In the genomic region with DNA sequence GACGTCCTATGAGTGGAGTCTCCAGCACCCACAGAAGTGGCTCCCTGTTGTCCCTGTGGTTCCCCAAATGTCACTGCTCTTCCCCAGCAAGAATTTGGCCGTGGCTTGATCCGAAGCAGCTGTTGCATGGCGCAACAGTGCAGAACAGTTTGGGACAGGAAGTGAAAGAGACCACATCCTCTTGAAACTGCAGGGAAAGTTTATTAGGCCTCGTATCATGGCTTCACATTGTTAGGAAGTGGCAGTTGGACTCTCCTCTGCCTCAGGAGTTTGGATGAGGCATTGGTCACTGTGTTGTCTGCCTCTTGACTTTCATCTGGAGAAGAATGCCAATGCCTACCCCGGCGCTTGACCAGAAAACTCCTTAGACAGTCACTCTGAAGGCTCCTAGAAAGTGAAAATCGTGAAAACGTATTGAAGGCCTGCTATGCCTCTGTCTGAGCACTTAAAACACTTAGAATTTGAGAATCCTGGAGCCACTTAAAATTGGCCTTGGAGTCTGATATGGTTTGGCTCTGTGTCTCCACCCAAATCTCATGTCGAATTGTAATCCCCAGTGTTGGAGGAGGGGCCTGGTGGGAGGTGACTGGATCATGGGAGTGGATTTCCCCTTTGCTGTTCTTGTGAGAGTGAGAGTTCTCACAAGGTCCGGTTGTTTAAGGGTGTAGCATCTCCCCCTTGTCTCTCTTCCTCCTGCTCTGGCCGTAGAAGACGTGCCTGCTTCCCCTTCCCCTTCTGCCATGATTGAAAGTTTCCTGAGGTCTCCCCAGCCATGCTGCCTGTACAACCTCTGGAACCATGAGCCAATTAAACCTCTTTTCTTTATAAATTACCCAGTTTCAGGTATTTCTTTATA, we compare ENCODE assay signal across 8 cellular contexts.
A peak's percentile ranks its signal among the peaks of the same experiment; 100 is the strongest.
DNase-seq lines count a peak whose midpoint lies in the region; ATAC-seq and TF ChIP-seq lines count a peak whose summit lies in the region.

No MANE protein-coding gene starts in this region.

- DNase-seq in stimulated activated CD4-positive, alpha-beta T cell treated with anti-CD3 and anti-CD28 coated beads, Interleukin-15, amount 100 ng/mL, for 24 hours = peak; percentile 16
- DNase-seq in stimulated activated CD4-positive, alpha-beta T cell treated with anti-CD3 and anti-CD28 coated beads, Interleukin-2, amount 100 ng/mL, for 24 hours = no peak
- DNase-seq in activated B cell treated with CpG ODN at 0.5 μM for 24 hours (peak; percentile 34), myocyte (ENCODE audit: low read depth) (peak; percentile 92), NCI-H226 (no peak), cerebellar nuclear complex (lab: John Stamatoyannopoulos, UW) (no peak)

- H3K4me3 Mint-ChIP-seq in activated B cell treated with CpG ODN at 0.5 μM for 24 hours = peak overlapping the region; percentile 70

- H3K4me1 Mint-ChIP-seq in activated B cell treated with CpG ODN at 0.5 μM for 24 hours = peaks cover 41% of the 10 kb centered on the region

- no peaks in the 10 kb centered on the region for H3K36me3 Mint-ChIP-seq in activated B cell treated with CpG ODN at 0.5 μM for 24 hours (ENCODE audit: low read depth)

- peak overlapping the region; percentile 88 for H3K27ac Mint-ChIP-seq in activated B cell treated with CpG ODN at 0.5 μM for 24 hours

- ATAC-seq in HG03196 (IDR thresholded peaks at IDR 0.05; ENCODE audit: unreplicated experiment) (peak; percentile 73), activated B cell treated with CpG ODN at 0.5 μM for 24 hours (ENCODE audit: low read depth) (peak; percentile 92), HG03439 (IDR thresholded peaks at IDR 0.05; ENCODE audit: unreplicated experiment) (no peak)

- peaks cover 2% of the 10 kb centered on the region for H3K9me3 Mint-ChIP-seq in activated B cell treated with CpG ODN at 0.5 μM for 24 hours

- CTCF ChIA-PET in activated B cell treated with CpG ODN at 0.5 μM for 24 hours (lab: Charles Lee) = no interaction called here

- intact Hi-C loops in activated B cell treated with CpG ODN at 0.5 μM for 24 hours (cut with micrococcal nuclease) = loop anchor here (1.0 to 5.0 kb wide), 4 partner anchors 34 to 1149 kb away; no protein-coding TSS in a partner anchor

- no peak for TF ChIP-seq CTCF in activated B cell treated with CpG ODN at 0.5 μM for 24 hours (IDR thresholded peaks at IDR 0.05)

- no peaks in the 10 kb centered on the region for H3K27me3 Mint-ChIP-seq in activated B cell treated with CpG ODN at 0.5 μM for 24 hours

- POLR2A ChIA-PET in activated B cell treated with CpG ODN at 0.5 μM for 24 hours (lab: Charles Lee) = interaction anchor here (0.9 to 1.3 kb wide), 2 partner anchors 10 to 34 kb away, joined by 3 to 4 read pairs; no protein-coding TSS in a partner anchor

Comparison
In these comparisons a context has a peak if more than half of its experiments do, and no peak if none do; other contexts are left out.
1. DNase-seq: peak in stimulated activated CD4-positive, alpha-beta T cell treated with anti-CD3 and anti-CD28 coated beads, Interleukin-15, amount 100 ng/mL, for 24 hours (single experiment), activated B cell treated with CpG ODN at 0.5 μM for 24 hours (single experiment) and myocyte (single experiment); none in stimulated activated CD4-positive, alpha-beta T cell treated with anti-CD3 and anti-CD28 coated beads, Interleukin-2, amount 100 ng/mL, for 24 hours (0 of 2), NCI-H226 (single experiment) and cerebellar nuclear complex (0 of 2).